Comparison of ENCODE assay signal across 21 cellular contexts in genomic region chr13:50428183-50428877, GRCh38.
DNase-seq lines count a peak whose midpoint lies in the region; ATAC-seq and TF ChIP-seq lines count a peak whose summit lies in the region.
"Had no signal": no experiment of that assay in that cellular context is flagged by ENCODE, and none has a peak within 500 bp of the region (broad histone marks: within the 10 kb centered on the region; RNA-seq: fewer than 3 reads in every experiment).

No MANE protein-coding gene starts in this region.

- H3F3A ChIP-seq in MM.1S (ENCODE audit: insufficient read depth, low read length): peaks cover 8% of the 10 kb centered on the region

- H2AFZ ChIP-seq in MM.1S (ENCODE audit: low read length): 0 out of 2 replicates have a peak overlapping the region, but pooled peaks have one; percentile 37
- H2AFZ ChIP-seq: PC-9 had no signal

- H3K9me2 ChIP-seq in MM.1S (replicated peaks; ENCODE audit: insufficient read depth, low read length): no peaks in the 10 kb centered on the region

- no peaks in the 10 kb centered on the region for H3K9me3 ChIP-seq in MM.1S (replicated peaks; ENCODE audit: insufficient read depth, low read length)
- H3K9me3 ChIP-seq: left ventricle myocardium inferior, SJSA1 had no signal

- no peaks in the 10 kb centered on the region for H4K20me1 ChIP-seq in MM.1S (ENCODE audit: insufficient read depth, low read length)

- H3K9me3 Mint-ChIP-seq in immature natural killer cell: no peaks in the 10 kb centered on the region
- no peaks in the 10 kb centered on the region for H3K9me3 Mint-ChIP-seq in stimulated activated naive CD8-positive, alpha-beta T cell treated with anti-CD3 and anti-CD28 coated beads, Interleukin-15, amount 100 ng/mL, for 72 hours
- H3K9me3 Mint-ChIP-seq: activated B cell treated with CpG ODN at 0.5 μM for 24 hours, type B pancreatic cell had no signal

- peak overlapping the region; percentile 12; the same call in 1 of the 2 replicates for H3K9ac ChIP-seq in MM.1S (ENCODE audit: low read length)

- peak overlapping the region; percentile 31 to 77 (median 71) for H3K4me3 Mint-ChIP-seq in immature natural killer cell
- no peak overlapping the region for H3K4me3 Mint-ChIP-seq in stimulated activated naive CD8-positive, alpha-beta T cell treated with anti-CD3 and anti-CD28 coated beads, Interleukin-15, amount 100 ng/mL, for 72 hours
- H3K4me3 Mint-ChIP-seq: activated B cell treated with CpG ODN at 0.5 μM for 24 hours; activated naive CD8-positive, alpha-beta T cell treated with anti-CD3 and anti-CD28 coated beads, Interleukin-2, amount 10 ng/mL, durations not matched to agents 7 days and 5 days; brain; type B pancreatic cell had no signal

- no peak for TF ChIP-seq CTCF in MM.1S (IDR thresholded peaks at IDR 0.05; ENCODE audit: low read length)

- H3K36me3 Mint-ChIP-seq in immature natural killer cell: peaks cover 0 to 3% (median 0%) of the 10 kb centered on the region in 3 donors
- H3K36me3 Mint-ChIP-seq: brain, type B pancreatic cell had no signal

- peak overlapping the region; percentile 11 to 86 (median 54) for H3K27ac Mint-ChIP-seq in immature natural killer cell
- H3K27ac Mint-ChIP-seq in stimulated activated naive CD8-positive, alpha-beta T cell treated with anti-CD3 and anti-CD28 coated beads, Interleukin-15, amount 100 ng/mL, for 72 hours: peak overlapping the region; percentile 6 to 27
- H3K27ac Mint-ChIP-seq: activated B cell treated with CpG ODN at 0.5 μM for 24 hours; activated naive CD8-positive, alpha-beta T cell treated with anti-CD3 and anti-CD28 coated beads, Interleukin-2, amount 10 ng/mL, durations not matched to agents 7 days and 5 days; type B pancreatic cell had no signal

- H3K36me3 ChIP-seq in MM.1S (replicated peaks; ENCODE audit: insufficient read depth, low read length): no peaks in the 10 kb centered on the region
- H3K36me3 ChIP-seq: left ventricle myocardium inferior, SJSA1 had no signal

- H3K4me1 ChIP-seq in MM.1S (ENCODE audit: low read length): peaks cover 31% of the 10 kb centered on the region
- H3K4me1 ChIP-seq: SJSA1 had no signal

- peak overlapping the region; percentile 34; the same call in 1 of the 2 replicates for H3K4me2 ChIP-seq in MM.1S (ENCODE audit: low read depth, low read length)
- H3K4me2 ChIP-seq: PC-9 had no signal

- peak; percentile 11 for DNase-seq in stimulated activated CD4-positive, alpha-beta T cell treated with anti-CD3 and anti-CD28 coated beads, Interleukin-1b, Interleukin-23, amount 100 ng/mL, for 48 hours
- no peak for DNase-seq in stimulated activated CD4-positive, alpha-beta T cell treated with anti-CD3 and anti-CD28 coated beads, Interleukin-2, amount 100 ng/mL, for 24 hours
- DNase-seq in MM.1S (peak; percentile 63), immature natural killer cell (no peak), LoVo (ENCODE audit: low spot score) (no peak), globus pallidus (ENCODE audit: low spot score) (no peak)
- no peak for DNase-seq in stimulated activated naive CD8-positive, alpha-beta T cell treated with anti-CD3 and anti-CD28 coated beads, Interleukin-15, amount 100 ng/mL, for 72 hours
- DNase-seq: activated B cell treated with CpG ODN at 0.5 μM for 24 hours; activated naive CD8-positive, alpha-beta T cell treated with anti-CD3 and anti-CD28 coated beads, Interleukin-2, amount 10 ng/mL, durations not matched to agents 7 days and 5 days; EL; head of caudate nucleus; left ventricle myocardium inferior; NCI-H1417 treated with DMSO at 0.1 percent for 48 hours; NCI-H748 treated with DMSO at 0.1 percent for 48 hours; PC-9; stimulated activated naive CD4-positive, alpha-beta T cell had no signal

- H3K79me2 ChIP-seq in MM.1S (ENCODE audit: low read length): no peaks in the 10 kb centered on the region

- peak; percentile 49 for ATAC-seq in stimulated activated naive CD8-positive, alpha-beta T cell treated with anti-CD3 and anti-CD28 coated beads, Interleukin-15, amount 100 ng/mL, for 72 hours
- no peak for ATAC-seq in GM21576 (IDR thresholded peaks at IDR 0.05; ENCODE audit: unreplicated experiment)

- H3K27me3 ChIP-seq in MM.1S (replicated peaks; ENCODE audit: insufficient read depth, low read length): no peaks in the 10 kb centered on the region
- H3K27me3 ChIP-seq: SJSA1 had no signal

- no peak overlapping the region for H3K4me3 ChIP-seq in MM.1S (ENCODE audit: low read length)
- H3K4me3 ChIP-seq: coronary artery, left ventricle myocardium inferior, PC-9, SJSA1 had no signal

- H3K27ac ChIP-seq in MM.1S (ENCODE audit: low read length): peak overlapping the region; percentile 78; the same call in 1 of the 2 replicates
- H3K27ac ChIP-seq: coronary artery, left ventricle myocardium inferior, PC-9, SJSA1 had no signal

- peaks cover 0 to 6% (median 5%) of the 10 kb centered on the region in 3 donors for H3K27me3 Mint-ChIP-seq in immature natural killer cell (ENCODE audit: low read depth in 3 of 3)
- no peaks in the 10 kb centered on the region for H3K27me3 Mint-ChIP-seq in stimulated activated naive CD8-positive, alpha-beta T cell treated with anti-CD3 and anti-CD28 coated beads, Interleukin-15, amount 100 ng/mL, for 72 hours
- H3K27me3 Mint-ChIP-seq: activated B cell treated with CpG ODN at 0.5 μM for 24 hours; activated naive CD8-positive, alpha-beta T cell treated with anti-CD3 and anti-CD28 coated beads, Interleukin-2, amount 10 ng/mL, durations not matched to agents 7 days and 5 days; brain; type B pancreatic cell had no signal

- H3K4me1 Mint-ChIP-seq in immature natural killer cell: peaks cover 31 to 32% of the 10 kb centered on the region in 2 donors
- H3K4me1 Mint-ChIP-seq in stimulated activated naive CD8-positive, alpha-beta T cell treated with anti-CD3 and anti-CD28 coated beads, Interleukin-15, amount 100 ng/mL, for 72 hours: peaks cover 52% of the 10 kb centered on the region

Comparison
In these comparisons a context has a peak if more than half of its experiments do, and no peak if none do; other contexts are left out.
1. DNase-seq: peak in stimulated activated CD4-positive, alpha-beta T cell treated with anti-CD3 and anti-CD28 coated beads, Interleukin-1b, Interleukin-23, amount 100 ng/mL, for 48 hours (single experiment) and MM.1S (single experiment); none in stimulated activated CD4-positive, alpha-beta T cell treated with anti-CD3 and anti-CD28 coated beads, Interleukin-2, amount 100 ng/mL, for 24 hours (0 of 2), immature natural killer cell (0 of 3), stimulated activated naive CD8-positive, alpha-beta T cell treated with anti-CD3 and anti-CD28 coated beads, Interleukin-15, amount 100 ng/mL, for 72 hours (0 of 2), LoVo (single experiment) and globus pallidus (single experiment).
2. H3K4me3 Mint-ChIP-seq: peak in immature natural killer cell (5 of 5); none in stimulated activated naive CD8-positive, alpha-beta T cell treated with anti-CD3 and anti-CD28 coated beads, Interleukin-15, amount 100 ng/mL, for 72 hours (0 of 2).